20 cellular contexts compared by ENCODE assay signal in genomic region chr13:96810104-96810503, GRCh38.
"Had no signal": no experiment of that assay in that cellular context is flagged by ENCODE, and none has a peak within 500 bp of the region (broad histone marks: within the 10 kb centered on the region; RNA-seq: fewer than 3 reads in every experiment).

No MANE protein-coding gene starts in this region.

- H3K4me1 ChIP-seq: foreskin keratinocyte, left lung, lower lobe of right lung, neural progenitor cell, pancreas, suprapubic skin, upper lobe of right lung, vagina had no signal

- H3K4me3 ChIP-seq: heart left ventricle, left lung, lower lobe of right lung, neural progenitor cell, pancreas, smooth muscle cell, suprapubic skin, tibial nerve, upper lobe of right lung, vagina had no signal

- H2AFZ ChIP-seq: neural progenitor cell had no signal

- ATAC-seq: foreskin keratinocyte; left lung; lower lobe of right lung; natural killer cell treated with Interleukin-12 subunit alpha and Interleukin-12 subunit beta and Interleukin-15 and Interleukin-18, amount 100 ng/mL, for 72 hours; pancreas; upper lobe of right lung had no signal

- DNase-seq: dermis blood vessel endothelial cell; endodermal cell; erythroblast; foreskin keratinocyte; hypothalamus; islet precursor cell; left lung; lower lobe of right lung; nucleus accumbens; pancreas; stimulated activated CD4-positive, alpha-beta T cell treated with anti-CD3 and anti-CD28 coated beads, Interleukin-2, amount 100 ng/mL, for 48 hours; stimulated activated naive CD4-positive, alpha-beta T cell treated with Interleukin-2 at 50 U/mL for 16 hours; upper lobe of right lung had no signal

- H3K9me3 ChIP-seq: left lung, lower lobe of right lung, suprapubic skin, tibial nerve, upper lobe of right lung, vagina had no signal

- H3K36me3 ChIP-seq: heart left ventricle, left lung, lower lobe of right lung, neural progenitor cell, pancreas, suprapubic skin, tibial nerve, upper lobe of right lung, vagina had no signal

- H3K4me2 ChIP-seq: neural progenitor cell, smooth muscle cell had no signal

- H3K27me3 ChIP-seq: foreskin keratinocyte, heart left ventricle, left lung, neural progenitor cell, pancreas, suprapubic skin, tibial nerve, upper lobe of right lung, vagina had no signal

- H3K27ac ChIP-seq: foreskin keratinocyte, heart left ventricle, left lung, lower lobe of right lung, neural progenitor cell, pancreas, suprapubic skin, tibial nerve, upper lobe of right lung, vagina had no signal
